ENCODE assay signal across 1 cellular context in the genomic region with DNA sequence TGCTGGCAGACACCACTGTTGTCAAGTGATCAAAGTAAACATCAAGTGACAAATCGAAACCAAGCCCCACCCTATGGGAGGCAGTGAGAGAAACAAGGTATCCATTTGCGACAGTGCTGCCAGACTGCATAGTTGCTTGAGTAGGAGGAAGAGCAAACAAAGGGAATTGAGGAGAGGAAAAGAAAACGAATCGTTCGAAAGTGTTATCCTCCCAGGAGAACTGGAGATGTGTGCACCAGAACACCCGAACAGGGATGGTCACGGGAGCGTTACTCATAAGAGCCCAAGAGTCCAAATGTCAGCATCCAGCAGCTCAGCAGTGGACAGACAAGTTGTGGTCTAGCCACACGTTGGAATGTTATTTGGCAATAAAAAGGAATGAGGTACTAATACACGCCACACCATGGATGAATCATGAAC.
TF ChIP-seq lines count a peak whose summit lies in the region.

No MANE protein-coding gene starts in this region.

TF ChIP-seq in HepG2, 621 proteins besides CTCF, POLR2A, EP300 and RAD21:
- TF ChIP-seq SAP130 (CRISPR knock-in tag; IDR thresholded peaks at IDR 0.05; ENCODE audit: low read depth) (0 out of 2 replicates have a peak, but pooled peaks have one; percentile 16), TEAD3 (CRISPR knock-in tag; optimal IDR thresholded peaks at IDR 0.05; ENCODE audit: borderline replicate concordance) (peak; percentile 45), CEBPB (IDR thresholded peaks at IDR 0.05; ENCODE audit: borderline replicate concordance, low read depth, low read length) (peak; percentile 48; the same call in 1 of the 2 replicates), HNRNPK (IDR thresholded peaks at IDR 0.05; ENCODE audit: low read depth, low read length, poor library complexity, severe bottlenecking) (no peak)
TF ChIP-seq in HepG2: peak in this region for 3.
